ENCODE assay signal across 2 cellular contexts in the genomic region with DNA sequence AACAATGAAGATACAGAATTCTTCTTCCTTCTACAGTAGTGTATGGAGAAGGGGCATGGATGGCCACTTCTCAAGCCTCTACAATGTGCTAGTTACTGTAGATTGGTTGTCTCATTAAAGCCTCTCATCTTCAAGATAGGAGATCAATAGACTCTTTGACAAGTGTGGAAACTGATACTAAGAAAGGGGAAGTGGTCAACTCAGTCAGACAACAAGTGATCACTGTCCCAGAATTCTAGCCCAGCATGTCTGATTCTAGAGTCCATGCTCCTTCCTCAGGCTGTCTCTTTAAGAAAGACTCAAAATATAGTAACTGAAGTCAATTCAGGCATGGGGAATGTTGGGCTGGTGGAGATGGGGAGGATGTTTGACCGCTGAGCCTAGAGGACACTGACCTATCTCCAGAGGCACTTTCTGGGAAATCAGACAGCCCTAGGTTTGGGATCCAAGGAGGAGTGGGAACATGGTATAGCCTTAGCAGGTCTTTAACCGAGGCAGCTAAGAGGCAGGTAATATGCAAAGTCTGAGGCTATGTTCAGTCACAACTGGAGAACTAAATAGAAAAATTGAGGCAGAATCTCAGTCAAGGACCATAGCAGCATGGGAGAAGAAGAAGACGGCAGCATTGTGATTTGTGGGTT.
A peak's percentile ranks its signal among the peaks of the same experiment; 100 is the strongest.
TF ChIP-seq lines count a peak whose summit lies in the region.

No MANE protein-coding gene starts in this region.

TF ChIP-seq in GM12878, 131 proteins besides CTCF, POLR2A, EP300 and RAD21 (continues in another document):
- TF ChIP-seq LARP7 (IDR thresholded peaks at IDR 0.05), result no peak
- peak; percentile 99 for TF ChIP-seq CUX1 (IDR thresholded peaks at IDR 0.05; ENCODE audit: insufficient replicate concordance, low read depth, low read length)
- peak; percentile 23; the same call in 1 of the 2 replicates for TF ChIP-seq JUNB (IDR thresholded peaks at IDR 0.05)
- TF ChIP-seq RELB (IDR thresholded peaks at IDR 0.05; ENCODE audit: low read depth), result peak; percentile 53; the same call in 1 of the 2 replicates
- TF ChIP-seq EED (IDR thresholded peaks at IDR 0.05; ENCODE audit: low read depth), result peak; percentile 78
- peak; percentile 60 for TF ChIP-seq BACH1 (IDR thresholded peaks at IDR 0.05; ENCODE audit: borderline replicate concordance)
- TF ChIP-seq E2F8 (IDR thresholded peaks at IDR 0.05; ENCODE audit: low read depth, partially characterized antibody), result no peak
- TF ChIP-seq YBX1 (IDR thresholded peaks at IDR 0.05), result no peak
- peak; percentile 66 for TF ChIP-seq BCL11A (IDR thresholded peaks at IDR 0.05; ENCODE audit: low read depth, low read length)
- TF ChIP-seq, protein P1, sequence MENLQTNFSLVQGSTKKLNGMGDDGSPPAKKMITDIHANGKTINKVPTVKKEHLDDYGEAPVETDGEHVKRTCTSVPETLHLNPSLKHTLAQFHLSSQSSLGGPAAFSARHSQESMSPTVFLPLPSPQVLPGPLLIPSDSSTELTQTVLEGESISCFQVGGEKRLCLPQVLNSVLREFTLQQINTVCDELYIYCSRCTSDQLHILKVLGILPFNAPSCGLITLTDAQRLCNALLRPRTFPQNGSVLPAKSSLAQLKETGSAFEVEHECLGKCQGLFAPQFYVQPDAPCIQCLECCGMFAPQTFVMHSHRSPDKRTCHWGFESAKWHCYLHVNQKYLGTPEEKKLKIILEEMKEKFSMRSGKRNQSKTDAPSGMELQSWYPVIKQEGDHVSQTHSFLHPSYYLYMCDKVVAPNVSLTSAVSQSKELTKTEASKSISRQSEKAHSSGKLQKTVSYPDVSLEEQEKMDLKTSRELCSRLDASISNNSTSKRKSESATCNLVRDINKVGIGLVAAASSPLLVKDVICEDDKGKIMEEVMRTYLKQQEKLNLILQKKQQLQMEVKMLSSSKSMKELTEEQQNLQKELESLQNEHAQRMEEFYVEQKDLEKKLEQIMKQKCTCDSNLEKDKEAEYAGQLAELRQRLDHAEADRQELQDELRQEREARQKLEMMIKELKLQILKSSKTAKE (IDR thresholded peaks at IDR 0.05; ENCODE audit: low read depth, poor library complexity, severe bottlenecking), result peak; percentile 46
- peak; percentile 93; the same call in 2 of the 3 replicates for TF ChIP-seq POU2F2 (IDR thresholded peaks at IDR 0.05; ENCODE audit: borderline replicate concordance, low read depth, low read length)

TF ChIP-seq in SK-N-SH treated with all-trans-retinoic acid at 6 μM for 48 hours, 23 proteins besides CTCF, POLR2A, EP300 and RAD21:
- TF ChIP-seq TCF4 (CRISPR knock-in tag; IDR thresholded peaks at IDR 0.05; ENCODE audit: borderline replicate concordance) (no peak), BACH2 (CRISPR knock-in tag; IDR thresholded peaks at IDR 0.05; ENCODE audit: borderline replicate concordance) (no peak), SNAI2 (CRISPR knock-in tag; IDR thresholded peaks at IDR 0.05) (no peak), ARNTL (CRISPR knock-in tag; IDR thresholded peaks at IDR 0.05; ENCODE audit: borderline replicate concordance, low read depth) (no peak), ZNF70 (CRISPR knock-in tag; IDR thresholded peaks at IDR 0.05) (no peak), ISL1 (CRISPR knock-in tag; IDR thresholded peaks at IDR 0.05) (no peak), ZNF565 (CRISPR knock-in tag; conservative IDR thresholded peaks at IDR 0.05; ENCODE audit: low read depth) (no peak), OSR1 (CRISPR knock-in tag; IDR thresholded peaks at IDR 0.05) (no peak), ESRRG (CRISPR knock-in tag; IDR thresholded peaks at IDR 0.05) (no peak), CSDC2 (CRISPR knock-in tag; IDR thresholded peaks at IDR 0.05) (no peak)
- TF ChIP-seq, protein P2, sequence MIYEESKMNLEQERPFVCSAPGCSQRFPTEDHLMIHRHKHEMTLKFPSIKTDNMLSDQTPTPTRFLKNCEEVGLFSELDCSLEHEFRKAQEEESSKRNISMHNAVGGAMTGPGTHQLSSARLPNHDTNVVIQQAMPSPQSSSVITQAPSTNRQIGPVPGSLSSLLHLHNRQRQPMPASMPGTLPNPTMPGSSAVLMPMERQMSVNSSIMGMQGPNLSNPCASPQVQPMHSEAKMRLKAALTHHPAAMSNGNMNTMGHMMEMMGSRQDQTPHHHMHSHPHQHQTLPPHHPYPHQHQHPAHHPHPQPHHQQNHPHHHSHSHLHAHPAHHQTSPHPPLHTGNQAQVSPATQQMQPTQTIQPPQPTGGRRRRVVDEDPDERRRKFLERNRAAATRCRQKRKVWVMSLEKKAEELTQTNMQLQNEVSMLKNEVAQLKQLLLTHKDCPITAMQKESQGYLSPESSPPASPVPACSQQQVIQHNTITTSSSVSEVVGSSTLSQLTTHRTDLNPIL (CRISPR knock-in tag; IDR thresholded peaks at IDR 0.05; ENCODE audit: low read depth), result no peak
